1 cellular context compared by ENCODE assay signal in the genomic region with DNA sequence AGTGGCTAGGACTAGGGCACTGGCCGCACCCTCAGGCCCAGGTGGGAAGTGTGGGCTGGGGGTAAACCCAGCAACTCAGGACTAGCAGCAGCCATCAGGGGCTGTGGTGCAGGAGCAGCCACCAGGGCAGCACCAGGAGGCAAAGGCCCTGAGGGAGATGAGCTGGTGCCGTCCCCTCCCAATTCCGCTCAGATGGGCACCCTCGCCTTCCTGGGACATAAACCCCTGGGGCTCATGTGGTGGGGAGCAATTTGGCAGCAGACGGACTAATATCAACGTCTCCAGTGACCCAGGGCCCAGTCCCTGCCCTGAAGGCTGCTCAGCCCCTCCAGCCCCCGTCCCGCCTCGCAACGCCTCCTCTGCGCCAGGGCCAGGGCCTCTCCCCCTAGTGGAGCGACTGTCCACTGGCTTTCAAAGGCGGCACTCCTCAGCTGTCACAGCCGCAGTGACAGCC.
TF ChIP-seq lines count a peak whose summit lies in the region.

No MANE protein-coding gene starts in this region.

TF ChIP-seq in GM23338, 12 proteins besides CTCF, POLR2A, EP300 and RAD21 (continued from another document):
- TF ChIP-seq STAT1 (IDR thresholded peaks at IDR 0.05; ENCODE audit: unreplicated experiment): no peak
